In the genomic region with DNA sequence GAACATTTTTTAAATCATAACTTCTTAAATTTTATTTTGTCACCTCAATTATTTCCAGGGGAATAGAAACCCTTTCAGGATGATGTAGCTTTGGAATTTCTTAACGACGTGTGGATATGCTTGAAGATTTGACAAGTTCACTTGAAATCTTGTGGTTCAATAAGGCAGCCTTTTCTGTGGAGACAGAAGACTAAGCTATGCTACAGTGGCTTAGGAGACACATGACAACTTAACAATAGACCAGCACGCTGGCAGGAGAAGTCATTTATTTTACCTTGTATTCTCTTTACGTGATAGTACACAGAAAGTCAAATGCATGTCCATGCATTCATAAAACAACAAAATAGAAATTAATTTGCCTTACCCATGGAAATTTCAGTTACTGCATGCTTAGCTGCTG, we compare ENCODE assay signal across 28 cellular contexts.
"Had no signal": no experiment of that assay in that cellular context is flagged by ENCODE, and none has a peak within 500 bp of the region (broad histone marks: within the 10 kb centered on the region; RNA-seq: fewer than 3 reads in every experiment).

No MANE protein-coding gene starts in this region.

- H3K36me3 ChIP-seq: stomach, suprapubic skin, thoracic aorta, thyroid gland, tibial artery, tibial nerve, transverse colon, upper lobe of left lung, upper lobe of right lung, uterus, vagina had no signal

- H3K4me3 Mint-ChIP-seq: stimulated activated effector memory CD8-positive, alpha-beta T cell treated with anti-CD3 and anti-CD28 coated beads, Interleukin-12 subunit alpha, Interleukin-12 subunit beta, amount 100 ng/mL, for 72 hours; stimulated activated memory B cell treated with anti-CD40 and anti-IgM and Interleukin-4, amounts not matched to agents 10 μg/mL and 1 μg/mL and 100 μg/mL, for 72 hours; stimulated activated naive B cell treated with anti-CD40 and anti-IgM and Interleukin-4, amounts not matched to agents 10 μg/mL and 1 μg/mL and 100 μg/mL, for 72 hours; stimulated activated naive CD8-positive, alpha-beta T cell treated with anti-CD3 and anti-CD28 coated beads, Interleukin-15, amount 100 ng/mL, for 72 hours; stimulated activated naive CD8-positive, alpha-beta T cell treated with anti-CD3 and anti-CD28 coated beads, Interleukin-15, Interleukin-2, amounts not matched to agents 100 ng/mL and 50 ng/mL, for 24 hours; type B pancreatic cell had no signal

- H3K27me3 ChIP-seq: stomach, suprapubic skin, testis, thyroid gland, tibial artery, tibial nerve, transverse colon, upper lobe of left lung, upper lobe of right lung, uterus, vagina had no signal

- H3K4me3 ChIP-seq: stomach, suprapubic skin, testis, thoracic aorta, thyroid gland, tibial artery, tibial nerve, transverse colon, upper lobe of left lung, upper lobe of right lung, uterus, vagina had no signal

- H3K9me3 ChIP-seq: stomach, suprapubic skin, testis, thoracic aorta, thyroid gland, tibial artery, tibial nerve, transverse colon, upper lobe of left lung, upper lobe of right lung, uterus, vagina had no signal

- H3K27ac ChIP-seq: stomach, suprapubic skin, testis, thoracic aorta, thyroid gland, tibial artery, tibial nerve, transverse colon, upper lobe of left lung, upper lobe of right lung, uterus, vagina had no signal

- H3K4me1 ChIP-seq: stomach, suprapubic skin, testis, thyroid gland, tibial artery, tibial nerve, transverse colon, upper lobe of left lung, upper lobe of right lung, uterus, vagina had no signal

- ATAC-seq: stimulated activated effector memory CD8-positive, alpha-beta T cell treated with anti-CD3 and anti-CD28 coated beads, Interleukin-12 subunit alpha, Interleukin-12 subunit beta, amount 100 ng/mL, for 72 hours; stimulated activated memory B cell treated with anti-CD40 and anti-IgM and Interleukin-4, amounts not matched to agents 10 μg/mL and 1 μg/mL and 100 μg/mL, for 72 hours; stimulated activated naive B cell treated with anti-CD40 and anti-IgM and Interleukin-4, amounts not matched to agents 10 μg/mL and 1 μg/mL and 100 μg/mL, for 72 hours; stimulated activated naive CD8-positive, alpha-beta T cell treated with anti-CD3 and anti-CD28 coated beads, Interleukin-15, amount 100 ng/mL, for 72 hours; stimulated activated naive CD8-positive, alpha-beta T cell treated with anti-CD3 and anti-CD28 coated beads, Interleukin-15, Interleukin-2, amounts not matched to agents 100 U/mL and 50 U/mL, for 24 hours; upper lobe of right lung had no signal

- H3K27ac Mint-ChIP-seq: stimulated activated effector memory CD8-positive, alpha-beta T cell treated with anti-CD3 and anti-CD28 coated beads, Interleukin-12 subunit alpha, Interleukin-12 subunit beta, amount 100 ng/mL, for 72 hours; stimulated activated memory B cell treated with anti-CD40 and anti-IgM and Interleukin-4, amounts not matched to agents 10 μg/mL and 1 μg/mL and 100 μg/mL, for 72 hours; stimulated activated naive B cell treated with anti-CD40 and anti-IgM and Interleukin-4, amounts not matched to agents 10 μg/mL and 1 μg/mL and 100 μg/mL, for 72 hours; stimulated activated naive CD8-positive, alpha-beta T cell treated with anti-CD3 and anti-CD28 coated beads, Interleukin-15, amount 100 ng/mL, for 72 hours; stimulated activated naive CD8-positive, alpha-beta T cell treated with anti-CD3 and anti-CD28 coated beads, Interleukin-15, Interleukin-2, amounts not matched to agents 100 ng/mL and 50 ng/mL, for 24 hours; type B pancreatic cell had no signal

- H3K4me1 Mint-ChIP-seq: stimulated activated effector memory CD8-positive, alpha-beta T cell treated with anti-CD3 and anti-CD28 coated beads, Interleukin-12 subunit alpha, Interleukin-12 subunit beta, amount 100 ng/mL, for 72 hours; stimulated activated memory B cell treated with anti-CD40 and anti-IgM and Interleukin-4, amounts not matched to agents 10 μg/mL and 1 μg/mL and 100 μg/mL, for 72 hours; stimulated activated naive B cell treated with anti-CD40 and anti-IgM and Interleukin-4, amounts not matched to agents 10 μg/mL and 1 μg/mL and 100 μg/mL, for 72 hours; stimulated activated naive CD8-positive, alpha-beta T cell treated with anti-CD3 and anti-CD28 coated beads, Interleukin-15, amount 100 ng/mL, for 72 hours had no signal

- DNase-seq: stimulated activated CD4-positive, alpha-beta T cell treated with anti-CD3 and anti-CD28 coated beads, Interleukin-2, amount 100 ng/mL, for 48 hours; stimulated activated CD4-positive, alpha-beta T cell treated with anti-CD3 and anti-CD28 coated beads, Interleukin-4, amount 100 ng/mL, for 1 hour; stimulated activated CD4-positive, alpha-beta T cell treated with anti-CD3 and anti-CD28 coated beads, Interleukin-4, amount 100 ng/mL, for 24 hours; stimulated activated CD4-positive, alpha-beta T cell treated with anti-CD3 and anti-CD28 coated beads, Interleukin-4, amount 100 ng/mL, for 4 hours; stimulated activated CD8-positive, alpha-beta memory T cell treated with anti-CD3 and anti-CD28 coated beads, Interleukin-4, amount 100 ng/mL, for 48 hours; stimulated activated naive B cell treated with anti-CD40 and anti-IgM and Interleukin-4, amounts not matched to agents 10 μg/mL and 1 μg/mL and 100 μg/mL, for 72 hours; stimulated activated naive CD4-positive, alpha-beta T cell; stimulated activated naive CD4-positive, alpha-beta T cell treated with Interleukin-2 at 50 U/mL for 16 hours; stimulated activated naive CD8-positive, alpha-beta T cell treated with anti-CD3 and anti-CD28 coated beads, Interleukin-15, amount 100 ng/mL, for 72 hours; stimulated activated naive CD8-positive, alpha-beta T cell treated with anti-CD3 and anti-CD28 coated beads, Interleukin-15, Interleukin-2, amounts not matched to agents 100 U/mL and 50 U/mL, for 24 hours; stomach; substantia nigra; testis; thyroid gland; tibial artery; transverse colon; trophoblast cell; upper lobe of left lung; upper lobe of right lung; uterus had no signal

- H3K36me3 Mint-ChIP-seq: stimulated activated effector memory CD8-positive, alpha-beta T cell treated with anti-CD3 and anti-CD28 coated beads, Interleukin-12 subunit alpha, Interleukin-12 subunit beta, amount 100 ng/mL, for 72 hours; stimulated activated memory B cell treated with anti-CD40 and anti-IgM and Interleukin-4, amounts not matched to agents 10 μg/mL and 1 μg/mL and 100 μg/mL, for 72 hours; stimulated activated naive B cell treated with anti-CD40 and anti-IgM and Interleukin-4, amounts not matched to agents 10 μg/mL and 1 μg/mL and 100 μg/mL, for 72 hours; type B pancreatic cell had no signal

- H3K9me3 Mint-ChIP-seq: stimulated activated effector memory CD8-positive, alpha-beta T cell treated with anti-CD3 and anti-CD28 coated beads, Interleukin-12 subunit alpha, Interleukin-12 subunit beta, amount 100 ng/mL, for 72 hours; stimulated activated memory B cell treated with anti-CD40 and anti-IgM and Interleukin-4, amounts not matched to agents 10 μg/mL and 1 μg/mL and 100 μg/mL, for 72 hours; stimulated activated naive B cell treated with anti-CD40 and anti-IgM and Interleukin-4, amounts not matched to agents 10 μg/mL and 1 μg/mL and 100 μg/mL, for 72 hours; stimulated activated naive CD8-positive, alpha-beta T cell treated with anti-CD3 and anti-CD28 coated beads, Interleukin-15, amount 100 ng/mL, for 72 hours; stimulated activated naive CD8-positive, alpha-beta T cell treated with anti-CD3 and anti-CD28 coated beads, Interleukin-15, Interleukin-2, amounts not matched to agents 100 ng/mL and 50 ng/mL, for 24 hours; type B pancreatic cell had no signal
